In genomic region chr5:127757576-127757975, GRCh38 we compare ENCODE assay signal across 9 cellular contexts. TPM values are rescaled to one million over a fixed set of nuclear protein-coding genes. Genes with fewer than 3 reads are reported as not detected.
DNase-seq lines count a peak whose midpoint lies in the region; ATAC-seq, FAIRE-seq and TF ChIP-seq lines count a peak whose summit lies in the region.
"Had no signal": no experiment of that assay in that cellular context is flagged by ENCODE, and none has a peak within 500 bp of the region (broad histone marks: within the 10 kb centered on the region; RNA-seq: fewer than 3 reads in every experiment).

No MANE protein-coding gene starts in this region.

- no peaks in the 10 kb centered on the region for H4K20me1 ChIP-seq in H1 (replicated peaks in 1 of 2; ENCODE audit: control insufficient read depth in 1 of 2, insufficient read depth in 2 of 2, low read length in 2 of 2)

- no peaks in the 10 kb centered on the region for H3K27me3 ChIP-seq in H1 (replicated peaks in 1 of 4; ENCODE audit: control insufficient read depth in 3 of 4, extremely low read depth in 1 of 4, insufficient read depth in 3 of 4, low read length in 3 of 4)
- no peaks in the 10 kb centered on the region for H3K27me3 ChIP-seq in muscle layer of colon (ENCODE audit: control insufficient read depth in 1 of 2, insufficient read depth in 2 of 2, low read length in 2 of 2)

- peak; percentile 89 for ATAC-seq in GM18517 (IDR thresholded peaks at IDR 0.05; ENCODE audit: unreplicated experiment)
- peak; percentile 71 for ATAC-seq in HG03039 (IDR thresholded peaks at IDR 0.05; ENCODE audit: unreplicated experiment)
- ATAC-seq in HG02763 (IDR thresholded peaks at IDR 0.05; ENCODE audit: unreplicated experiment): no peak
- ATAC-seq in HG02840 (IDR thresholded peaks at IDR 0.05; ENCODE audit: low FRiP score, unreplicated experiment): no peak

- WGBS in H1 (ENCODE audit: extremely low coverage in 1 of 2, insufficient coverage in 1 of 2, insufficient read length in 1 of 2, insufficient replicate concordance in 2 of 2, low coverage in 1 of 2, low lambda C conversion rate in 2 of 2, missing lambda C conversion rate in 1 of 2), 2 experiments: 81% methylated on average over 1 of the region's 1 CpG; no CpG with 5 or more reads in 1 of the 2 experiments

- H2BK15ac ChIP-seq in H1 (ENCODE audit: low read length): no peak overlapping the region

- H3K9ac ChIP-seq in H1 (replicated peaks in 1 of 4; ENCODE audit: extremely low read depth in 1 of 4, low read depth in 3 of 4, low read length in 3 of 4): no peak overlapping the region
- no peak overlapping the region for H3K9ac ChIP-seq in muscle layer of colon (ENCODE audit: low read length)

- H3K9me3 ChIP-seq in H1 (ENCODE audit: insufficient read depth in 2 of 2, low read depth in 1 of 2, low read length in 1 of 2): no peaks in the 10 kb centered on the region
- no peaks in the 10 kb centered on the region for H3K9me3 ChIP-seq in muscle layer of colon (ENCODE audit: low read length)

- H2AFZ ChIP-seq in H1 (ENCODE audit: low read length): no peak overlapping the region

- H3K36me3 ChIP-seq in H1 (ENCODE audit: control insufficient read depth in 2 of 4, insufficient read depth in 4 of 4, low read length in 3 of 4): no peaks in the 10 kb centered on the region
- H3K36me3 ChIP-seq in muscle layer of colon (ENCODE audit: insufficient read depth, low read length): no peaks in the 10 kb centered on the region

- POLR2A ChIA-PET in H1 (lab: Charles Lee; ENCODE audit: partially characterized antibody): interaction anchor here (1.5 kb wide), 1 partner anchor 9 kb away, joined by 4 read pairs; no protein-coding TSS in a partner anchor

- peaks cover 2% of the 10 kb centered on the region; the same call in 1 of the 2 replicates for H3K23me2 ChIP-seq in H1 (ENCODE audit: low read depth, low read length)

- peak; percentile 75 to 80 for TF ChIP-seq RAD21 in H1 (IDR thresholded peaks at IDR 0.05 in 1 of 2, conservative IDR thresholded peaks at IDR 0.05 in 1 of 2; ENCODE audit: low read depth in 2 of 2, low read length in 2 of 2)

- H3K4me3 ChIP-seq in H1 (ENCODE audit: extremely low read depth in 1 of 4, insufficient read depth in 2 of 4, low read depth in 3 of 4, low read length in 4 of 4) (no peak overlapping the region), muscle layer of colon (ENCODE audit: low read depth in 1 of 2, low read length in 2 of 2) (no peak overlapping the region)

- CTCF ChIA-PET in H1 (lab: Charles Lee; ENCODE audit: partially characterized antibody): interaction anchor here (0.6 to 2.4 kb wide), 13 partner anchors 37 to 546 kb away, joined by 3 to 7 read pairs (median 4); no protein-coding TSS in a partner anchor

- H4K91ac ChIP-seq in H1 (replicated peaks; ENCODE audit: insufficient read length, low read length): no peak overlapping the region

- no peak overlapping the region for H3K18ac ChIP-seq in H1 (ENCODE audit: extremely low read depth, low read length)

- no peak overlapping the region for H4K5ac ChIP-seq in H1 (ENCODE audit: insufficient read length, low read depth, low read length)

- no peaks in the 10 kb centered on the region for H3K79me1 ChIP-seq in H1 (ENCODE audit: low read depth, low read length)

- H4K8ac ChIP-seq in H1 (ENCODE audit: extremely low read depth, insufficient read depth, low read length): no peak overlapping the region

- FAIRE-seq in H1 (lab: Jason Lieb, UNC): no peak

- DNase-seq in COR-L47 (lab: John Stamatoyannopoulos, UW) (peak; percentile 56), NOMO-1 treated with dmso at 0.1 percent for 144 hours (lab: John Stamatoyannopoulos, UW; ENCODE audit: unreplicated experiment) (peak; percentile 6), H1 (ENCODE audit: low read depth in 1 of 2, low spot score in 2 of 2) (no peak)

- no peaks in the 10 kb centered on the region for H3K79me2 ChIP-seq in H1 (ENCODE audit: control insufficient read depth in 1 of 2, insufficient read depth in 2 of 2, low read length in 2 of 2)

- no peak overlapping the region for H3K23ac ChIP-seq in H1 (ENCODE audit: insufficient read length)

- H3K4me1 ChIP-seq in H1 (replicated peaks in 1 of 4; ENCODE audit: control insufficient read depth in 3 of 4, insufficient read depth in 4 of 4, low read length in 3 of 4) (peaks cover 0 to 5% (median 0%) of the 10 kb centered on the region in 4 experiments; a peak in 2 of 7 replicates), muscle layer of colon (ENCODE audit: insufficient read depth, low read length) (peaks cover 16% of the 10 kb centered on the region)

- H3K4me2 ChIP-seq in H1 (ENCODE audit: insufficient read depth in 1 of 2, low read depth in 2 of 2, low read length in 2 of 2): no peak overlapping the region

- no peak for TF ChIP-seq EP300 in H1 (IDR thresholded peaks at IDR 0.05; ENCODE audit: borderline replicate concordance in 1 of 2, low read depth in 2 of 2, low read length in 2 of 2)

- H3K14ac ChIP-seq in H1 (ENCODE audit: insufficient read length): no peak overlapping the region

- H2BK20ac ChIP-seq in H1 (ENCODE audit: low read length): no peak overlapping the region

- no peak overlapping the region for H3K4ac ChIP-seq in H1 (replicated peaks; ENCODE audit: insufficient read length, low read depth, low read length)

- H2BK12ac ChIP-seq in H1 (ENCODE audit: low read depth, low read length): no peak overlapping the region

- no peak for TF ChIP-seq POLR2A in H1 (IDR thresholded peaks at IDR 0.05; ENCODE audit: control extremely low read depth in 1 of 2, low read depth in 2 of 2, low read length in 2 of 2)

- H2BK5ac ChIP-seq in H1 (ENCODE audit: low read depth, low read length): no peak overlapping the region

- TF ChIP-seq CTCF in H1 (IDR thresholded peaks at IDR 0.05; ENCODE audit: control extremely low read depth in 1 of 3, insufficient read depth in 1 of 3, low read depth in 1 of 3, low read length in 3 of 3): peak in 2 of 3 experiments; percentile 38 to 53; a peak in 3 of 4 replicates

- H2BK120ac ChIP-seq in H1 (replicated peaks; ENCODE audit: low read depth, low read length): no peak overlapping the region

- H2AK5ac ChIP-seq in H1 (ENCODE audit: low read depth, low read length): no peak overlapping the region

- no peak overlapping the region for H3K27ac ChIP-seq in H1 (ENCODE audit: low read depth, low read length)
- peak overlapping the region; percentile 22 for H3K27ac ChIP-seq in muscle layer of colon (ENCODE audit: low read depth, low read length)

- no peak overlapping the region for H3K56ac ChIP-seq in H1 (replicated peaks; ENCODE audit: insufficient read length, low read depth, low read length)

TF ChIP-seq in H1, 55 proteins besides CTCF, POLR2A, EP300 and RAD21:
- TF ChIP-seq RFX5 (IDR thresholded peaks at IDR 0.05; ENCODE audit: borderline replicate concordance, low read depth, low read length) (no peak), BRCA1 (IDR thresholded peaks at IDR 0.05; ENCODE audit: low read depth, low read length) (no peak), TAF7 (optimal IDR thresholded peaks at IDR 0.05; ENCODE audit: borderline replicate concordance, low read depth, low read length) (no peak), YY1 (IDR thresholded peaks at IDR 0.05; ENCODE audit: low read depth, low read length) (no peak), CTBP2 (IDR thresholded peaks at IDR 0.05; ENCODE audit: borderline replicate concordance, insufficient read depth, insufficient read length, low read length) (no peak), GABPA (IDR thresholded peaks at IDR 0.05; ENCODE audit: borderline replicate concordance, insufficient read depth, low read length) (no peak)

RNA-seq across cellular contexts. Expression of gene CCDC192, which starts 54.4 kb away (rescaled TPM):
- total RNA-seq in H1 (2021; fragmentation: NEBNext Ultra II Directional; extraction: Animal tissue kit (Norgen Biotek cat#: 25700)): 0.61 and 0.63 TPM in 2 replicates
- polyA plus RNA-seq in H1 (2011; rRNA removed): not detected in 2 replicates
- polyA plus RNA-seq in H1 (2011; cell fraction: cytosol; rRNA removed): not detected
- not detected for polyA plus RNA-seq in H1 (2011; cell fraction: nucleus; rRNA removed)
- 0.40 to 0.52 TPM in 2 of 4 replicates, not detected in the others for polyA plus RNA-seq in H1 (2012, experiment 1 of 2)
- not detected for polyA plus RNA-seq in H1 (2012, experiment 2 of 2)
- polyA plus RNA-seq in H1 (2013, experiment 1 of 2): 0.47 TPM
- 0.31 TPM for polyA plus RNA-seq in H1 (2013, experiment 2 of 2)
- 1.4 and 1.5 TPM in 2 replicates for polyA minus RNA-seq in H1 (2011; rRNA and poly(A)+ RNA removed)
- polyA minus RNA-seq in H1 (2011; cell fraction: cytosol; rRNA and poly(A)+ RNA removed): not detected
- polyA minus RNA-seq in H1 (2011; cell fraction: nucleus; rRNA and poly(A)+ RNA removed): 6.3 TPM
- total RNA-seq: T-helper 2 cell treated with Interferon-gamma antibody and Interleukin-4, amounts not matched to agents 100 ng/mL and 5 ng/mL, for 36 hours had no signal

Comparison
In these comparisons a context has a peak if more than half of its experiments do, and no peak if none do; other contexts are left out.
1. DNase-seq: peak in COR-L47 (single experiment) and NOMO-1 treated with dmso at 0.1 percent for 144 hours (single experiment); none in H1 (0 of 2).
2. ATAC-seq: peak in GM18517 (single experiment) and HG03039 (single experiment); none in HG02763 (single experiment) and HG02840 (single experiment).